1 cellular context compared by ENCODE assay signal in genomic region chr22:29031236-29031982, GRCh38.
TF ChIP-seq lines count a peak whose summit lies in the region.

No MANE protein-coding gene starts in this region.

TF ChIP-seq in HepG2, 621 proteins besides CTCF, POLR2A, EP300 and RAD21 (continued from another document and continues in another):
- TF ChIP-seq TFDP1 (CRISPR knock-in tag; IDR thresholded peaks at IDR 0.05; ENCODE audit: borderline replicate concordance) (peak; percentile 40; the same call in 1 of the 2 replicates), ZNF34 (CRISPR knock-in tag; IDR thresholded peaks at IDR 0.05; ENCODE audit: borderline replicate concordance) (peak; percentile 69; the same call in 1 of the 2 replicates), ZNF713 (CRISPR knock-in tag; IDR thresholded peaks at IDR 0.05) (0 out of 2 replicates have a peak, but pooled peaks have one; percentile 36), ZBTB38 (CRISPR knock-in tag; IDR thresholded peaks at IDR 0.05) (peak; percentile 51; the same call in 1 of the 2 replicates), ZHX2 (IDR thresholded peaks at IDR 0.05; ENCODE audit: low read depth) (no peak), ZHX2 (CRISPR knock-in tag; IDR thresholded peaks at IDR 0.05; ENCODE audit: borderline replicate concordance) (no peak), AGO2 (optimal IDR thresholded peaks at IDR 0.05; ENCODE audit: low read depth, low read length) (peak; percentile 70), CBFB (CRISPR knock-in tag; IDR thresholded peaks at IDR 0.05) (0 out of 2 replicates have a peak, but pooled peaks have one; percentile 20), MLX (CRISPR knock-in tag; IDR thresholded peaks at IDR 0.05) (0 out of 2 replicates have a peak, but pooled peaks have one; percentile 62), ZNF775 (CRISPR knock-in tag; IDR thresholded peaks at IDR 0.05; ENCODE audit: borderline replicate concordance) (0 out of 2 replicates have a peak, but pooled peaks have one; percentile 29), ZBTB26 (CRISPR knock-in tag; IDR thresholded peaks at IDR 0.05; ENCODE audit: borderline replicate concordance) (peak; percentile 74; the same call in 1 of the 2 replicates), GABPB1 (CRISPR knock-in tag; IDR thresholded peaks at IDR 0.05) (no peak; the same call in 1 of the 2 replicates), ZNF264 (CRISPR knock-in tag; IDR thresholded peaks at IDR 0.05) (no peak), SMAD1 (CRISPR knock-in tag; IDR thresholded peaks at IDR 0.05; ENCODE audit: borderline replicate concordance, low read depth) (0 out of 2 replicates have a peak, but pooled peaks have one; percentile 35), SAP130 (CRISPR knock-in tag; IDR thresholded peaks at IDR 0.05; ENCODE audit: low read depth) (peak; percentile 76), KAT7 (CRISPR knock-in tag; IDR thresholded peaks at IDR 0.05; ENCODE audit: borderline replicate concordance) (0 out of 2 replicates have a peak, but pooled peaks have one; percentile 4), ZSCAN30 (CRISPR knock-in tag; IDR thresholded peaks at IDR 0.05) (no peak), MEIS2 (CRISPR knock-in tag; IDR thresholded peaks at IDR 0.05) (no peak), EEA1 (CRISPR knock-in tag; IDR thresholded peaks at IDR 0.05; ENCODE audit: borderline replicate concordance) (no peak), ZNF678 (CRISPR knock-in tag; IDR thresholded peaks at IDR 0.05) (0 out of 2 replicates have a peak, but pooled peaks have one; percentile 60), ZSCAN9 (CRISPR knock-in tag; IDR thresholded peaks at IDR 0.05; ENCODE audit: borderline replicate concordance) (no peak), SRY (CRISPR knock-in tag; IDR thresholded peaks at IDR 0.05) (peak; percentile 63), GATAD1 (CRISPR knock-in tag; IDR thresholded peaks at IDR 0.05) (peak; percentile 41; the same call in 1 of the 2 replicates), LCORL (IDR thresholded peaks at IDR 0.05) (no peak), LCORL (CRISPR knock-in tag; IDR thresholded peaks at IDR 0.05) (no peak), ELF3 (CRISPR knock-in tag; IDR thresholded peaks at IDR 0.05) (peak; percentile 50; the same call in 1 of the 2 replicates), ZNF605 (CRISPR knock-in tag; IDR thresholded peaks at IDR 0.05) (no peak), RARA (CRISPR knock-in tag; IDR thresholded peaks at IDR 0.05) (peak; percentile 77), ZNF547 (CRISPR knock-in tag; IDR thresholded peaks at IDR 0.05) (no peak), ZNF768 (CRISPR knock-in tag; IDR thresholded peaks at IDR 0.05) (peak; percentile 52; the same call in 1 of the 2 replicates), ATF7 (IDR thresholded peaks at IDR 0.05) (peak; percentile 54; the same call in 1 of the 2 replicates), ATF7 (CRISPR knock-in tag; IDR thresholded peaks at IDR 0.05) (peak; percentile 82; the same call in 1 of the 2 replicates), TBL1XR1 (IDR thresholded peaks at IDR 0.05; ENCODE audit: borderline replicate concordance, low read length, partially characterized antibody) (no peak), GTF3A (CRISPR knock-in tag; conservative IDR thresholded peaks at IDR 0.05) (0 out of 2 replicates have a peak, but pooled peaks have one; percentile 66), HBP1 (CRISPR knock-in tag; IDR thresholded peaks at IDR 0.05; ENCODE audit: low read depth) (no peak), ZFX (CRISPR knock-in tag; IDR thresholded peaks at IDR 0.05; ENCODE audit: low read depth) (peak; percentile 74), NFKBIZ (CRISPR knock-in tag; IDR thresholded peaks at IDR 0.05) (no peak), ZBTB10 (CRISPR knock-in tag; IDR thresholded peaks at IDR 0.05; ENCODE audit: borderline replicate concordance) (no peak), FOSL2 (CRISPR knock-in tag; IDR thresholded peaks at IDR 0.05) (peak; percentile 97), HIVEP1 (CRISPR knock-in tag; IDR thresholded peaks at IDR 0.05) (no peak), ZMYM4 (CRISPR knock-in tag; IDR thresholded peaks at IDR 0.05) (no peak), ZSCAN25 (CRISPR knock-in tag; IDR thresholded peaks at IDR 0.05) (no peak), ARID3A (IDR thresholded peaks at IDR 0.05; ENCODE audit: low read depth, low read length) (no peak), ZMAT3 (CRISPR knock-in tag; conservative IDR thresholded peaks at IDR 0.05) (no peak), ZNF33B (CRISPR knock-in tag; IDR thresholded peaks at IDR 0.05) (no peak), SIN3A (IDR thresholded peaks at IDR 0.05; ENCODE audit: borderline replicate concordance, low read depth, low read length) (0 out of 2 replicates have a peak, but pooled peaks have one; percentile 31), CREM (IDR thresholded peaks at IDR 0.05) (peak; percentile 15; the same call in 1 of the 2 replicates), CREM (CRISPR knock-in tag; IDR thresholded peaks at IDR 0.05) (no peak), ZNF136 (CRISPR knock-in tag; IDR thresholded peaks at IDR 0.05; ENCODE audit: low read depth) (no peak), HNF1B (CRISPR knock-in tag; IDR thresholded peaks at IDR 0.05) (peak; percentile 41; the same call in 1 of the 2 replicates), ZNF414 (CRISPR knock-in tag; IDR thresholded peaks at IDR 0.05) (no peak), MAFG (CRISPR knock-in tag; IDR thresholded peaks at IDR 0.05) (peak; percentile 76; the same call in 1 of the 2 replicates), THYN1 (CRISPR knock-in tag; IDR thresholded peaks at IDR 0.05; ENCODE audit: borderline replicate concordance, low read depth) (no peak)
